21 cellular contexts compared by ENCODE assay signal in genomic region chr13:95357875-95358274, GRCh38.
"Had no signal": no experiment of that assay in that cellular context is flagged by ENCODE, and none has a peak within 500 bp of the region (broad histone marks: within the 10 kb centered on the region; RNA-seq: fewer than 3 reads in every experiment).

No MANE protein-coding gene starts in this region.

- H3K4me3 ChIP-seq: dorsolateral prefrontal cortex, esophagus squamous epithelium, lung, pancreas, right lobe of liver, suprapubic skin, transverse colon, upper lobe of right lung, uterus had no signal

- H3K9me3 ChIP-seq: neutrophil, pancreas, right lobe of liver, suprapubic skin, transverse colon, upper lobe of right lung, uterus had no signal

- DNase-seq: dorsolateral prefrontal cortex; effector CD8-positive, alpha-beta T cell; esophagus squamous epithelium; kidney; natural killer cell; pancreas; right lobe of liver; small intestine; stimulated activated CD4-positive, alpha-beta T cell treated with anti-CD3 and anti-CD28 coated beads, Interleukin-15, amount 100 ng/mL, for 24 hours; stimulated activated CD4-positive, alpha-beta T cell treated with anti-CD3 and anti-CD28 coated beads, Interleukin-2, amount 100 ng/mL, for 48 hours; stimulated activated naive B cell treated with anti-CD40 and anti-IgM and Interleukin-4, amounts not matched to agents 10 μg/mL and 1 μg/mL and 100 μg/mL, for 72 hours; transverse colon; upper lobe of right lung; uterus had no signal

- H3K27me3 Mint-ChIP-seq: progenitor cell of endocrine pancreas had no signal

- H3K27me3 ChIP-seq: dorsolateral prefrontal cortex, esophagus squamous epithelium, neutrophil, pancreas, right lobe of liver, transverse colon, upper lobe of right lung, uterus had no signal

- H3K4me1 Mint-ChIP-seq: memory B cell; natural killer cell; stimulated activated naive B cell treated with anti-CD40 and anti-IgM and Interleukin-4, amounts not matched to agents 10 μg/mL and 1 μg/mL and 100 μg/mL, for 72 hours had no signal

- H3K36me3 Mint-ChIP-seq: memory B cell; natural killer cell; stimulated activated naive B cell treated with anti-CD40 and anti-IgM and Interleukin-4, amounts not matched to agents 10 μg/mL and 1 μg/mL and 100 μg/mL, for 72 hours had no signal

- H3K27ac Mint-ChIP-seq: memory B cell; natural killer cell; progenitor cell of endocrine pancreas; stimulated activated naive B cell treated with anti-CD40 and anti-IgM and Interleukin-4, amounts not matched to agents 10 μg/mL and 1 μg/mL and 100 μg/mL, for 72 hours; stimulated activated naive CD8-positive, alpha-beta T cell treated with anti-CD3 and anti-CD28 coated beads, Interleukin-15, Interleukin-2, amounts not matched to agents 100 ng/mL and 50 ng/mL, for 24 hours had no signal

- H3K9me3 Mint-ChIP-seq: memory B cell; natural killer cell; stimulated activated naive CD8-positive, alpha-beta T cell treated with anti-CD3 and anti-CD28 coated beads, Interleukin-15, Interleukin-2, amounts not matched to agents 100 ng/mL and 50 ng/mL, for 24 hours had no signal

- H3K27ac ChIP-seq: dorsolateral prefrontal cortex, esophagus squamous epithelium, neutrophil, pancreas, right lobe of liver, suprapubic skin, transverse colon, upper lobe of right lung, uterus had no signal

- H3K4me1 ChIP-seq: pancreas, suprapubic skin, uterus had no signal

- H3K36me3 ChIP-seq: esophagus squamous epithelium, neutrophil, pancreas, right lobe of liver, suprapubic skin, transverse colon, upper lobe of right lung, uterus had no signal

- ATAC-seq: left lobe of liver; natural killer cell; pancreas; stimulated activated naive B cell treated with anti-CD40 and anti-IgM and Interleukin-4, amounts not matched to agents 10 μg/mL and 1 μg/mL and 100 μg/mL, for 72 hours; upper lobe of right lung had no signal

- H3K4me3 Mint-ChIP-seq: memory B cell; natural killer cell; stimulated activated naive B cell treated with anti-CD40 and anti-IgM and Interleukin-4, amounts not matched to agents 10 μg/mL and 1 μg/mL and 100 μg/mL, for 72 hours; stimulated activated naive CD8-positive, alpha-beta T cell treated with anti-CD3 and anti-CD28 coated beads, Interleukin-15, Interleukin-2, amounts not matched to agents 100 ng/mL and 50 ng/mL, for 24 hours had no signal
